10 cellular contexts compared by ENCODE assay signal in the genomic region with DNA sequence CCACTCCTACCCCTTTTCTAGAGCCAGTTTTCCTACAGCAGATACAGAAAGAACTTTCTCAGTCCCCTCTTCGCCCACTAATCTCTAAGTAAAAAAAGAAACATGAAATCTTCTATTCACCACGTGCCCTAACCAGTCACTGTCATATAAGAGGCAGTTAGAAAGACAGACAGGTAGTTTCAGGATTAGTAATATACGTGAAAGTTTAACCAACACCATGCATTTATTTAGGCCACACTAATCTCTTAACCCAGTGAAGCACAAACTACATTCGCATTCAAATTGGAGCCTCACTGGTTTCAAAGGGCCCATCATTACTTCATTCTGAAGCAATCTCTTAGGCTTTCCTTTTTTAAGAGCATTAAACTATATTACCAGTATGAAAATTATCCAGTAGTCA. TPM values are rescaled to one million over a fixed set of nuclear protein-coding genes. Genes with fewer than 3 reads are reported as not detected.
DNase-seq lines count a peak whose midpoint lies in the region; ATAC-seq and TF ChIP-seq lines count a peak whose summit lies in the region.
"Had no signal": no experiment of that assay in that cellular context is flagged by ENCODE, and none has a peak within 500 bp of the region (broad histone marks: within the 10 kb centered on the region; RNA-seq: fewer than 3 reads in every experiment).

No MANE protein-coding gene starts in this region.

- peaks cover 25% of the 10 kb centered on the region for H3K36me3 Mint-ChIP-seq in activated CD8-positive, alpha-beta T cell treated with anti-CD3 and anti-CD28 coated beads for 36 hours (ENCODE audit: low read depth)
- H3K36me3 Mint-ChIP-seq in activated CD8-positive, alpha-beta T cell treated with anti-CD3 and anti-CD28 coated beads, Interleukin-2, amount 10 ng/mL, durations not matched to agents 7 days and 5 days (ENCODE audit: low read depth), result peaks cover 22% of the 10 kb centered on the region
- peaks cover 16% of the 10 kb centered on the region for H3K36me3 Mint-ChIP-seq in progenitor cell of endocrine pancreas (ENCODE audit: insufficient read depth)
- peaks cover 13 to 43% (median 21%) of the 10 kb centered on the region in 3 donors for H3K36me3 Mint-ChIP-seq in naive thymus-derived CD8-positive, alpha-beta T cell

- no peaks in the 10 kb centered on the region for H3K9me3 Mint-ChIP-seq in activated CD8-positive, alpha-beta T cell treated with anti-CD3 and anti-CD28 coated beads for 36 hours
- H3K9me3 Mint-ChIP-seq in activated CD8-positive, alpha-beta T cell treated with anti-CD3 and anti-CD28 coated beads, Interleukin-2, amount 10 ng/mL, durations not matched to agents 7 days and 5 days (ENCODE audit: insufficient read depth), result no peaks in the 10 kb centered on the region
- H3K9me3 Mint-ChIP-seq in progenitor cell of endocrine pancreas (ENCODE audit: low read depth), result no peaks in the 10 kb centered on the region
- peaks cover 0 to 1% (median 0%) of the 10 kb centered on the region in 9 donors for H3K9me3 Mint-ChIP-seq in naive thymus-derived CD8-positive, alpha-beta T cell

- POLR2A ChIA-PET in activated CD8-positive, alpha-beta T cell treated with anti-CD3 and anti-CD28 coated beads for 36 hours (lab: Charles Lee), result no interaction called here
- POLR2A ChIA-PET in activated CD8-positive, alpha-beta T cell treated with anti-CD3 and anti-CD28 coated beads, Interleukin-2, amount 10 ng/mL, durations not matched to agents 7 days and 5 days (lab: Charles Lee), result interaction anchor here (2.9 kb wide), 1 partner anchor 10 kb away, joined by 20 read pairs; a partner anchor contains a TSS
- POLR2A ChIA-PET in naive thymus-derived CD8-positive, alpha-beta T cell (lab: Charles Lee), result no interaction called here

- H3K4me3 Mint-ChIP-seq in activated CD8-positive, alpha-beta T cell treated with anti-CD3 and anti-CD28 coated beads for 36 hours, result no peak overlapping the region
- H3K4me3 Mint-ChIP-seq in activated CD8-positive, alpha-beta T cell treated with anti-CD3 and anti-CD28 coated beads, Interleukin-2, amount 10 ng/mL, durations not matched to agents 7 days and 5 days, result no peak overlapping the region
- H3K4me3 Mint-ChIP-seq in progenitor cell of endocrine pancreas (ENCODE audit: low read depth), result no peak overlapping the region
- no peak overlapping the region for H3K4me3 Mint-ChIP-seq in naive thymus-derived CD8-positive, alpha-beta T cell

- intact Hi-C loops in activated CD8-positive, alpha-beta T cell treated with anti-CD3 and anti-CD28 coated beads for 36 hours (cut with micrococcal nuclease), result loop anchor here (5.0 kb wide), 1 partner anchor 139 kb away; no protein-coding TSS in a partner anchor

- H3K27me3 Mint-ChIP-seq in activated CD8-positive, alpha-beta T cell treated with anti-CD3 and anti-CD28 coated beads for 36 hours, result no peaks in the 10 kb centered on the region
- no peaks in the 10 kb centered on the region for H3K27me3 Mint-ChIP-seq in activated CD8-positive, alpha-beta T cell treated with anti-CD3 and anti-CD28 coated beads, Interleukin-2, amount 10 ng/mL, durations not matched to agents 7 days and 5 days (ENCODE audit: low read depth)
- no peaks in the 10 kb centered on the region for H3K27me3 Mint-ChIP-seq in progenitor cell of endocrine pancreas
- no peaks in the 10 kb centered on the region for H3K27me3 Mint-ChIP-seq in naive thymus-derived CD8-positive, alpha-beta T cell

- CTCF ChIA-PET in activated CD8-positive, alpha-beta T cell treated with anti-CD3 and anti-CD28 coated beads for 36 hours (lab: Charles Lee), result no interaction called here
- CTCF ChIA-PET in activated CD8-positive, alpha-beta T cell treated with anti-CD3 and anti-CD28 coated beads, Interleukin-2, amount 10 ng/mL, durations not matched to agents 7 days and 5 days (lab: Charles Lee), result interaction anchor here (1.7 to 1.9 kb wide), 2 partner anchors 10 kb away, joined by 5 to 6 read pairs; a partner anchor contains a TSS

- peaks cover 30% of the 10 kb centered on the region for H3K4me1 Mint-ChIP-seq in activated CD8-positive, alpha-beta T cell treated with anti-CD3 and anti-CD28 coated beads for 36 hours (ENCODE audit: low read depth)
- peaks cover 13% of the 10 kb centered on the region for H3K4me1 Mint-ChIP-seq in activated CD8-positive, alpha-beta T cell treated with anti-CD3 and anti-CD28 coated beads, Interleukin-2, amount 10 ng/mL, durations not matched to agents 7 days and 5 days (ENCODE audit: low read depth)
- H3K4me1 Mint-ChIP-seq in progenitor cell of endocrine pancreas (ENCODE audit: low read depth), result peaks cover 13% of the 10 kb centered on the region
- H3K4me1 Mint-ChIP-seq in naive thymus-derived CD8-positive, alpha-beta T cell, result peaks cover 13 to 33% (median 23%) of the 10 kb centered on the region in 4 donors

- no peak for TF ChIP-seq CTCF in activated CD8-positive, alpha-beta T cell treated with anti-CD3 and anti-CD28 coated beads for 36 hours (IDR thresholded peaks at IDR 0.05)
- TF ChIP-seq CTCF in progenitor cell of endocrine pancreas (IDR thresholded peaks at IDR 0.05; ENCODE audit: unreplicated experiment), result no peak

- no peak overlapping the region for H3K27ac Mint-ChIP-seq in activated CD8-positive, alpha-beta T cell treated with anti-CD3 and anti-CD28 coated beads for 36 hours
- H3K27ac Mint-ChIP-seq in activated CD8-positive, alpha-beta T cell treated with anti-CD3 and anti-CD28 coated beads, Interleukin-2, amount 10 ng/mL, durations not matched to agents 7 days and 5 days, result no peak overlapping the region
- H3K27ac Mint-ChIP-seq in progenitor cell of endocrine pancreas, result peak overlapping the region; percentile 23
- no peak overlapping the region for H3K27ac Mint-ChIP-seq in naive thymus-derived CD8-positive, alpha-beta T cell

- DNase-seq in activated CD8-positive, alpha-beta T cell treated with anti-CD3 and anti-CD28 coated beads for 36 hours, result no peak
- DNase-seq in activated CD8-positive, alpha-beta T cell treated with anti-CD3 and anti-CD28 coated beads, Interleukin-2, amount 10 ng/mL, durations not matched to agents 7 days and 5 days, result no peak
- DNase-seq in progenitor cell of endocrine pancreas (ENCODE audit: low spot score, unreplicated experiment) (no peak), DMS79 treated with DMSO at 0.1 percent for 48 hours (lab: John Stamatoyannopoulos, UW) (no peak), HUDEP-2 (lab: John Stamatoyannopoulos, UW; ENCODE audit: unreplicated experiment in 76 of 76) (no peak)
- DNase-seq in naive thymus-derived CD8-positive, alpha-beta T cell, result no peak
- DNase-seq: PC-9; stimulated activated CD8-positive, alpha-beta memory T cell treated with anti-CD3 and anti-CD28 coated beads, Interleukin-4, amount 100 ng/mL, for 48 hours had no signal

- peak; percentile 98 for ATAC-seq in activated CD8-positive, alpha-beta T cell treated with anti-CD3 and anti-CD28 coated beads for 36 hours
- no peak for ATAC-seq in activated CD8-positive, alpha-beta T cell treated with anti-CD3 and anti-CD28 coated beads, Interleukin-2, amount 10 ng/mL, durations not matched to agents 7 days and 5 days
- ATAC-seq in GM21576 (IDR thresholded peaks at IDR 0.05; ENCODE audit: unreplicated experiment) (peak; percentile 99), HG03175 (IDR thresholded peaks at IDR 0.05; ENCODE audit: unreplicated experiment) (peak; percentile 100)
- no peak for ATAC-seq in naive thymus-derived CD8-positive, alpha-beta T cell

RNA-seq across cellular contexts. Expression of a gene that starts 10.1 kb away (rescaled TPM):
- total RNA-seq in activated CD8-positive, alpha-beta T cell treated with anti-CD3 and anti-CD28 coated beads for 36 hours, result 1 to 10 TPM; 6.0 to 6.6 TPM
- 10 to 100 TPM in 1 of 2 experiments, 1 to 10 TPM in 1; 10.0 to 10.7 TPM for total RNA-seq in activated CD8-positive, alpha-beta T cell treated with anti-CD3 and anti-CD28 coated beads, Interleukin-2, amount 10 ng/mL, durations not matched to agents 7 days and 5 days
- 28.0 and 31.4 TPM in 2 replicates for total RNA-seq in progenitor cell of endocrine pancreas
- total RNA-seq in naive thymus-derived CD8-positive, alpha-beta T cell, result 10 to 100 TPM in 1 of 2 experiments, 1 to 10 TPM in 1; 7.9 to 10.2 TPM
- polyA plus RNA-seq in naive thymus-derived CD8-positive, alpha-beta T cell, result 1 to 10 TPM; 3.6 to 5.1 (median 3.9) TPM

RNA-seq across cellular contexts. Expression of a gene that starts 10.3 kb away (rescaled TPM):
- not detected for total RNA-seq in activated CD8-positive, alpha-beta T cell treated with anti-CD3 and anti-CD28 coated beads for 36 hours
- not detected for total RNA-seq in activated CD8-positive, alpha-beta T cell treated with anti-CD3 and anti-CD28 coated beads, Interleukin-2, amount 10 ng/mL, durations not matched to agents 7 days and 5 days
- total RNA-seq in progenitor cell of endocrine pancreas, result 3.4 and 5.1 TPM in 2 replicates
- total RNA-seq in naive thymus-derived CD8-positive, alpha-beta T cell, result not detected
- polyA plus RNA-seq in naive thymus-derived CD8-positive, alpha-beta T cell, result not detected

Comparison
In these comparisons a context has a peak if more than half of its experiments do, and no peak if none do; other contexts are left out.
1. ATAC-seq: peak in activated CD8-positive, alpha-beta T cell treated with anti-CD3 and anti-CD28 coated beads for 36 hours (single experiment), GM21576 (single experiment) and HG03175 (single experiment); none in activated CD8-positive, alpha-beta T cell treated with anti-CD3 and anti-CD28 coated beads, Interleukin-2, amount 10 ng/mL, durations not matched to agents 7 days and 5 days (single experiment) and naive thymus-derived CD8-positive, alpha-beta T cell (0 of 2).